In the genomic region with DNA sequence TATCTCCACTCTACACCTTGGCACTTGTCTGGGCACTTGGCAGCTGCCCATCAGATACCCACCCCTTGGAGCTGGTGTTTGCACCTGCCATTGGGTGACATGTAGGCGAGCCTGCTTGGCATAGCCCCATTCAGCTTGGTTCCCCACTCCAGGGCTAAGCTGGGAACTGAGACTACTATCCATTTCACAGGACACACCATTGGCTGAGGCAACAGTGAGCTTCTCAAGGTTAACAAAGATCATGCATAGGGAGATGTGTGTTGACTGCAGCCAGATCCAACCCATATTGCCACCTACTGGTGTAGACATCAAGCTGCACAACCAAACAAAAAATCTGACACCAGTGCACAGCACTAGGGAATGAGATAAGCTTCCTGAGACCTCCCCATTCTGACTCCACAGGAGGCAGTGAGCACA, we compare ENCODE assay signal across 2 cellular contexts.
TF ChIP-seq lines count a peak whose summit lies in the region.

No MANE protein-coding gene starts in this region.

TF ChIP-seq in Ishikawa, 13 proteins besides CTCF, POLR2A, EP300 and RAD21 (continued from another document):
- TF ChIP-seq, protein P1, sequence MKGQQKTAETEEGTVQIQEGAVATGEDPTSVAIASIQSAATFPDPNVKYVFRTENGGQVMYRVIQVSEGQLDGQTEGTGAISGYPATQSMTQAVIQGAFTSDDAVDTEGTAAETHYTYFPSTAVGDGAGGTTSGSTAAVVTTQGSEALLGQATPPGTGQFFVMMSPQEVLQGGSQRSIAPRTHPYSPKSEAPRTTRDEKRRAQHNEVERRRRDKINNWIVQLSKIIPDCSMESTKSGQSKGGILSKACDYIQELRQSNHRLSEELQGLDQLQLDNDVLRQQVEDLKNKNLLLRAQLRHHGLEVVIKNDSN (IDR thresholded peaks at IDR 0.05): no peak
- TF ChIP-seq NFIC (IDR thresholded peaks at IDR 0.05) (no peak), TAF1 (IDR thresholded peaks at IDR 0.05; ENCODE audit: low read depth) (no peak), CEBPB (IDR thresholded peaks at IDR 0.05) (no peak)
TF ChIP-seq in Ishikawa: peak in this region for 0.

TF ChIP-seq in WTC11, 78 proteins besides CTCF, POLR2A, EP300 and RAD21 (continued from another document):
- TF ChIP-seq ATF2 (CRISPR knock-in tag; IDR thresholded peaks at IDR 0.05; ENCODE audit: borderline replicate concordance, low read depth) (no peak), ZNF423 (CRISPR knock-in tag; IDR thresholded peaks at IDR 0.05) (no peak)
